ENCODE assay signal across 1 cellular context in the genomic region with DNA sequence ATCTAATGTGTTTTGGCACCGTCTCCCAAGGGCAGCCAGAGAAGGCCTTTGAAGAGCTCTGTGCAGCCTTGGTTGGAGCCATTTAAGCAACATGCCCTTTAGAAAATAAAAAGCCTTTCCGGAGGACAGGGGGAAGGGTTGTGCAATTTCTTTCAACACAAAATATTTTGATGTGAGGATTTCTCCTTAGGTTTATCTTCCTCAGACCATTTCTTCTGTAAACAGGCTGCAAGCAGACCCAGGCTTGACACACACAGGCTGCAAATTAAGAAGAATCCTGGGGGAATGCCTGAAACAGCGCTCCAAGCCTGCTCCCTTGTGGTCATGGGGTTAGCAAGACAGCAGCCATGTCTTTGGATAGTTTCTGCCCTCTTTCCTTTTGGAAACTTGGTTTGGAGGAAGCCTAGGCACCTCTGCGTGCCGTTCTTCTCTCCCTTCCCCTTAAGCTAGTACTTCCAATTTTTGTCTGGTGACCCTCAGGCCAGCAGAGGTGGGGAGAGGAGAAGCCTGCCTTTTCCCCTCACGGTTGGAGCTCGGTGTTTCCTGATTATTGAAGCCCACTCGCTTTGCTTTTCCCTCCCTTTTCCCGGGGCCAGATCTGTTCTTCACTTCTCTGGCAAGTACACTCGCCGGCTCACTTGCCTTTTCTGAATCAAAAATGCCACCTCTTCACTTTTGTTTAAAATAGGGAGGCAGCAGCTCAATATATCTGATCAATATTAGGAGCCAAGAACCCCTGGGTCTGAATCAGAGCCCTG.
TF ChIP-seq lines count a peak whose summit lies in the region.

No MANE protein-coding gene starts in this region.

TF ChIP-seq in WTC11, 78 proteins besides CTCF, POLR2A, EP300 and RAD21 (continued from another document):
- TF ChIP-seq, protein P1, sequence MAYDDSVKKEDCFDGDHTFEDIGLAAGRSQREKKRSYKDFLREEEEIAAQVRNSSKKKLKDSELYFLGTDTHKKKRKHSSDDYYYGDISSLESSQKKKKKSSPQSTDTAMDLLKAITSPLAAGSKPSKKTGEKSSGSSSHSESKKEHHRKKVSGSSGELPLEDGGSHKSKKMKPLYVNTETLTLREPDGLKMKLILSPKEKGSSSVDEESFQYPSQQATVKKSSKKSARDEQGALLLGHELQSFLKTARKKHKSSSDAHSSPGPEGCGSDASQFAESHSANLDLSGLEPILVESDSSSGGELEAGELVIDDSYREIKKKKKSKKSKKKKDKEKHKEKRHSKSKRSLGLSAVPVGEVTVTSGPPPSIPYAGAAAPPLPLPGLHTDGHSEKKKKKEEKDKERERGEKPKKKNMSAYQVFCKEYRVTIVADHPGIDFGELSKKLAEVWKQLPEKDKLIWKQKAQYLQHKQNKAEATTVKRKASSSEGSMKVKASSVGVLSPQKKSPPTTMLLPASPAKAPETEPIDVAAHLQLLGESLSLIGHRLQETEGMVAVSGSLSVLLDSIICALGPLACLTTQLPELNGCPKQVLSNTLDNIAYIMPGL (CRISPR knock-in tag; IDR thresholded peaks at IDR 0.05), result no peak
- no peak for TF ChIP-seq ESRRA (CRISPR knock-in tag; IDR thresholded peaks at IDR 0.05; ENCODE audit: borderline replicate concordance)
